ENCODE assay signal across 11 cellular contexts in the genomic region with DNA sequence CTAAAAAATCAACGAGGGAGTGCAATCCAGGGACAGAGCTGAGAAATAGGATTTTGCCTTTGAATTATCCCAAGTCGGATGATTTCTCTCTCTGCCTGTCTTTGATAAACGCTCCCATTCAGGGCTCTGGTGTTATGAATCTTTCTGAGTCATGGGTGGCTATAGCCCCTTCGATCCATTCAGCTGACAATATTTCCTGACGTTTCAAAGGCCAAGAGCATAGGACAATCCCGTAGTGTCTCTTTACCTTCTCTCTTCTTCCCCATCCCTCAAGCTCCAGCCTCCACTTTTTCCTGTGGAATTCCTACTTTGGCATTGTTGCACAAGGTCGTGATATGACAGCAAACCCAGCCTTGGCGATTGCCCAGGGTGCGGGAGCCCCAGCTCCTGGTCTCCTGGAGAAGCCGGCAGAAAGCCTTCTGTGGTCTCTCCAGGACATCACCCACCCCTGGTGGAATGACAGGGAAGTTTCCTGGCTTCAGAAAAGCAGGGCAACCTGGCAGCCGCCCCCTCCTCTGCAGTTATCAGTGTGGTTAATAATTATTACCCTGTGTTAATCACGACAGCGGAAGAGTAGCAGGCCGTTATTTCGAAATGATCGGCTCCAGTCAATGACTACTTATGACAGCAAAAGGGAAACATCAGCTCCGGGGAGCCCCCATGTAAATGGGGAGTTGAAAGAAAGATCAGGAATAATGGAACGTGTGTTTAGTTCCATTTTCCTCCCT. TPM values are rescaled to one million over a fixed set of nuclear protein-coding genes. Genes with fewer than 3 reads are reported as not detected.
A peak's percentile ranks its signal among the peaks of the same experiment; 100 is the strongest.
DNase-seq lines count a peak whose midpoint lies in the region; ATAC-seq and TF ChIP-seq lines count a peak whose summit lies in the region.
"Had no signal": no experiment of that assay in that cellular context is flagged by ENCODE, and none has a peak within 500 bp of the region (broad histone marks: within the 10 kb centered on the region; RNA-seq: fewer than 3 reads in every experiment).

No MANE protein-coding gene starts in this region.

- H3K4me3 Mint-ChIP-seq in type B pancreatic cell = no peak overlapping the region
- no peak overlapping the region for H3K4me3 Mint-ChIP-seq in activated CD4-positive, alpha-beta T cell treated with anti-CD3 and anti-CD28 coated beads for 36 hours

- no peaks in the 10 kb centered on the region for H3K9me3 Mint-ChIP-seq in type B pancreatic cell
- H3K9me3 Mint-ChIP-seq in activated CD4-positive, alpha-beta T cell treated with anti-CD3 and anti-CD28 coated beads for 36 hours (ENCODE audit: low read depth) = no peaks in the 10 kb centered on the region

- ATAC-seq in GM19397 (IDR thresholded peaks at IDR 0.05; ENCODE audit: unreplicated experiment) = no peak
- ATAC-seq in activated CD4-positive, alpha-beta T cell treated with anti-CD3 and anti-CD28 coated beads for 36 hours = no peak
- ATAC-seq: activated CD4-positive, CD25-positive, alpha-beta regulatory T cell treated with anti-CD3 and anti-CD28 coated beads, Interleukin-2, amount 50 U/mL, for 24 hours had no signal

- no peak overlapping the region for H3K27ac Mint-ChIP-seq in type B pancreatic cell
- H3K27ac Mint-ChIP-seq in activated CD4-positive, alpha-beta T cell treated with anti-CD3 and anti-CD28 coated beads for 36 hours = no peak overlapping the region

- peaks cover 7% of the 10 kb centered on the region for H3K27me3 Mint-ChIP-seq in type B pancreatic cell
- peaks cover 15% of the 10 kb centered on the region for H3K27me3 Mint-ChIP-seq in activated CD4-positive, alpha-beta T cell treated with anti-CD3 and anti-CD28 coated beads for 36 hours

- H3K36me3 Mint-ChIP-seq in type B pancreatic cell = no peaks in the 10 kb centered on the region
- no peaks in the 10 kb centered on the region for H3K36me3 Mint-ChIP-seq in activated CD4-positive, alpha-beta T cell treated with anti-CD3 and anti-CD28 coated beads for 36 hours (ENCODE audit: low read depth)

- CTCF ChIA-PET in activated CD4-positive, alpha-beta T cell treated with anti-CD3 and anti-CD28 coated beads for 36 hours (lab: Charles Lee) = no interaction called here

- peak; percentile 61 for TF ChIP-seq CTCF in type B pancreatic cell (conservative IDR thresholded peaks at IDR 0.05)

- peak; percentile 26 for DNase-seq in NCI-H2227 treated with DMSO at 0.1 percent for 48 hours (lab: John Stamatoyannopoulos, UW)
- DNase-seq in NCI-H2227 (lab: John Stamatoyannopoulos, UW; ENCODE audit: unreplicated experiment) = no peak
- DNase-seq in iPS-NIHi11 (ENCODE audit: low spot score) = peak; percentile 38
- DNase-seq in type B pancreatic cell (ENCODE audit: extremely low spot score, unreplicated experiment) = no peak
- DNase-seq in activated CD4-positive, alpha-beta T cell treated with anti-CD3 and anti-CD28 coated beads for 36 hours = no peak
- DNase-seq in DMS79 (lab: John Stamatoyannopoulos, UW) = no peak
- DNase-seq: NCI-H345 had no signal

- POLR2A ChIA-PET in activated CD4-positive, alpha-beta T cell treated with anti-CD3 and anti-CD28 coated beads for 36 hours (lab: Charles Lee) = no interaction called here

- peak overlapping the region; percentile 56 for H3K27ac ChIP-seq in angular gyrus (ENCODE audit: low read depth, low read length)
- H3K27ac ChIP-seq: BLaER1 had no signal

- intact Hi-C loops in activated CD4-positive, alpha-beta T cell treated with anti-CD3 and anti-CD28 coated beads for 36 hours (cut with DNase I, micrococcal nuclease) = no loop called here

- H3K4me1 Mint-ChIP-seq in type B pancreatic cell (ENCODE audit: unreplicated experiment) = peaks cover 37% of the 10 kb centered on the region
- H3K4me1 Mint-ChIP-seq in activated CD4-positive, alpha-beta T cell treated with anti-CD3 and anti-CD28 coated beads for 36 hours = no peaks in the 10 kb centered on the region

RNA-seq across cellular contexts. Expression of a gene that starts 8.1 kb away (rescaled TPM):
- 80.1 and 120 TPM in 2 replicates for total RNA-seq in type B pancreatic cell (ENCODE audit: low replicate concordance)
- total RNA-seq in activated CD4-positive, alpha-beta T cell treated with anti-CD3 and anti-CD28 coated beads for 36 hours = under 1 TPM in 1 of 2 experiments, not detected in 1; 0.04 TPM

Comparison
In these comparisons a context has a peak if more than half of its experiments do, and no peak if none do; other contexts are left out.
1. DNase-seq: peak in NCI-H2227 treated with DMSO at 0.1 percent for 48 hours (single experiment) and iPS-NIHi11 (single experiment); none in NCI-H2227 (single experiment), type B pancreatic cell (single experiment), activated CD4-positive, alpha-beta T cell treated with anti-CD3 and anti-CD28 coated beads for 36 hours (single experiment) and DMS79 (single experiment).
2. RNA of a gene that starts 8.1 kb away (total RNA-seq): 80.1 to 120 TPM in type B pancreatic cell; 0.04 TPM in activated CD4-positive, alpha-beta T cell treated with anti-CD3 and anti-CD28 coated beads for 36 hours; every median in the first group is over 10 times any median in the second.